ENCODE assay signal across 11 cellular contexts in the genomic region with DNA sequence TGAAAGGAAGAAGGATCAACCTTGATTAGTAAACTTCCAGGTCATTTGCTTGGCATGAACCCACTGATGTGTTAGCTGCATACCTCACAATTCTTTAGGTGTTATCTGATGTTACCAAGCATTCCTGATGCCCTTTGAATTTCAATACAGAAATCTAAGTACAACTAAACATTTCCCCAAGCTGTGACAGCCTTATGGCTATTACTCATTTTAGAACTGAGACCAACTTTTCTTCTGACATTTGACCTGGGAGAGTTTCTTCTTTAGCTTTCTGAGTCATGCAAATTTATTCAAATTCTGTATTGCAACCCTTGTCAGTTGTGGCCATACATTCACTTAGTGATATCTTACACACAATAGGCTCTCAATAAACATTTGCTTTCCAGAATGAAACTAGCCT.
DNase-seq lines count a peak whose midpoint lies in the region; ATAC-seq lines count a peak whose summit lies in the region.
"Had no signal": no experiment of that assay in that cellular context is flagged by ENCODE, and none has a peak within 500 bp of the region (broad histone marks: within the 10 kb centered on the region; RNA-seq: fewer than 3 reads in every experiment).

No MANE protein-coding gene starts in this region.

- DNase-seq in natural killer cell treated with Interleukin-12 subunit alpha and Interleukin-12 subunit beta and Interleukin-15 and Interleukin-18, amount 100 ng/mL, for 72 hours (ENCODE audit: low spot score): no peak
- DNase-seq in RKO (ENCODE audit: low spot score): no peak
- no peak for DNase-seq in NCI-H1436 treated with DMSO at 0.1 percent for 48 hours (lab: John Stamatoyannopoulos, UW)
- DNase-seq in activated CD4-positive, alpha-beta T cell treated with anti-CD3 and anti-CD28 coated beads, Interleukin-2, amount 10 ng/mL, durations not matched to agents 7 days and 5 days: no peak
- no peak for DNase-seq in effector memory CD8-positive, alpha-beta T cell
- DNase-seq: kidney, sigmoid colon had no signal

- H3K4me1 Mint-ChIP-seq in natural killer cell treated with Interleukin-12 subunit alpha and Interleukin-12 subunit beta and Interleukin-15 and Interleukin-18, amount 100 ng/mL, for 72 hours (ENCODE audit: low read depth in 2 of 2): peaks cover 15 to 19% of the 10 kb centered on the region in 2 donors
- peaks cover 8% of the 10 kb centered on the region for H3K4me1 Mint-ChIP-seq in activated CD4-positive, alpha-beta T cell treated with anti-CD3 and anti-CD28 coated beads, Interleukin-2, amount 10 ng/mL, durations not matched to agents 7 days and 5 days
- H3K4me1 Mint-ChIP-seq in effector memory CD8-positive, alpha-beta T cell (ENCODE audit: low read depth in 2 of 2): no peaks in the 10 kb centered on the region
- H3K4me1 Mint-ChIP-seq: central memory CD8-positive, alpha-beta T cell had no signal

- no peaks in the 10 kb centered on the region for H3K36me3 Mint-ChIP-seq in natural killer cell treated with Interleukin-12 subunit alpha and Interleukin-12 subunit beta and Interleukin-15 and Interleukin-18, amount 100 ng/mL, for 72 hours
- no peaks in the 10 kb centered on the region for H3K36me3 Mint-ChIP-seq in activated CD4-positive, alpha-beta T cell treated with anti-CD3 and anti-CD28 coated beads, Interleukin-2, amount 10 ng/mL, durations not matched to agents 7 days and 5 days (ENCODE audit: low read depth)
- peaks cover 6% of the 10 kb centered on the region for H3K36me3 Mint-ChIP-seq in effector memory CD8-positive, alpha-beta T cell (ENCODE audit: insufficient read depth)

- H3K27me3 Mint-ChIP-seq in natural killer cell treated with Interleukin-12 subunit alpha and Interleukin-12 subunit beta and Interleukin-15 and Interleukin-18, amount 100 ng/mL, for 72 hours: no peaks in the 10 kb centered on the region
- H3K27me3 Mint-ChIP-seq in activated CD4-positive, alpha-beta T cell treated with anti-CD3 and anti-CD28 coated beads, Interleukin-2, amount 10 ng/mL, durations not matched to agents 7 days and 5 days: no peaks in the 10 kb centered on the region
- no peaks in the 10 kb centered on the region for H3K27me3 Mint-ChIP-seq in effector memory CD8-positive, alpha-beta T cell
- H3K27me3 Mint-ChIP-seq: central memory CD8-positive, alpha-beta T cell had no signal

- peak overlapping the region; percentile 71 to 94 for H3K27ac Mint-ChIP-seq in natural killer cell treated with Interleukin-12 subunit alpha and Interleukin-12 subunit beta and Interleukin-15 and Interleukin-18, amount 100 ng/mL, for 72 hours
- no peak overlapping the region for H3K27ac Mint-ChIP-seq in activated CD4-positive, alpha-beta T cell treated with anti-CD3 and anti-CD28 coated beads, Interleukin-2, amount 10 ng/mL, durations not matched to agents 7 days and 5 days
- H3K27ac Mint-ChIP-seq in effector memory CD8-positive, alpha-beta T cell: no peak overlapping the region

- peak overlapping the region; percentile 57 for H3K4me3 Mint-ChIP-seq in natural killer cell treated with Interleukin-12 subunit alpha and Interleukin-12 subunit beta and Interleukin-15 and Interleukin-18, amount 100 ng/mL, for 72 hours
- H3K4me3 Mint-ChIP-seq in activated CD4-positive, alpha-beta T cell treated with anti-CD3 and anti-CD28 coated beads, Interleukin-2, amount 10 ng/mL, durations not matched to agents 7 days and 5 days: no peak overlapping the region
- H3K4me3 Mint-ChIP-seq in effector memory CD8-positive, alpha-beta T cell: no peak overlapping the region
- H3K4me3 Mint-ChIP-seq: central memory CD8-positive, alpha-beta T cell had no signal

- peak; percentile 70 for ATAC-seq in GM18873 (IDR thresholded peaks at IDR 0.05; ENCODE audit: low FRiP score, unreplicated experiment)
- ATAC-seq in GM21619 (IDR thresholded peaks at IDR 0.05; ENCODE audit: unreplicated experiment): peak; percentile 77
- ATAC-seq in HG03439 (IDR thresholded peaks at IDR 0.05; ENCODE audit: unreplicated experiment): peak; percentile 88
- ATAC-seq in natural killer cell treated with Interleukin-12 subunit alpha and Interleukin-12 subunit beta and Interleukin-15 and Interleukin-18, amount 100 ng/mL, for 72 hours: peak; percentile 86 to 89
- ATAC-seq in effector memory CD8-positive, alpha-beta T cell (replicated peaks): no peak

- CTCF ChIA-PET in activated CD4-positive, alpha-beta T cell treated with anti-CD3 and anti-CD28 coated beads, Interleukin-2, amount 10 ng/mL, durations not matched to agents 7 days and 5 days (lab: Charles Lee): interaction anchor here (0.6 to 2.0 kb wide), 15 partner anchors 11 to 728 kb away, joined by 3 to 8 read pairs (median 3); no protein-coding TSS in a partner anchor

- POLR2A ChIA-PET in activated CD4-positive, alpha-beta T cell treated with anti-CD3 and anti-CD28 coated beads, Interleukin-2, amount 10 ng/mL, durations not matched to agents 7 days and 5 days (lab: Charles Lee): no interaction called here

- no peaks in the 10 kb centered on the region for H3K9me3 Mint-ChIP-seq in natural killer cell treated with Interleukin-12 subunit alpha and Interleukin-12 subunit beta and Interleukin-15 and Interleukin-18, amount 100 ng/mL, for 72 hours
- H3K9me3 Mint-ChIP-seq in activated CD4-positive, alpha-beta T cell treated with anti-CD3 and anti-CD28 coated beads, Interleukin-2, amount 10 ng/mL, durations not matched to agents 7 days and 5 days: no peaks in the 10 kb centered on the region
- H3K9me3 Mint-ChIP-seq in effector memory CD8-positive, alpha-beta T cell: no peaks in the 10 kb centered on the region
- H3K9me3 Mint-ChIP-seq: central memory CD8-positive, alpha-beta T cell had no signal

Comparison
In these comparisons a context has a peak if more than half of its experiments do, and no peak if none do; other contexts are left out.
1. H3K27ac Mint-ChIP-seq: peak in natural killer cell treated with Interleukin-12 subunit alpha and Interleukin-12 subunit beta and Interleukin-15 and Interleukin-18, amount 100 ng/mL, for 72 hours (2 of 2); none in activated CD4-positive, alpha-beta T cell treated with anti-CD3 and anti-CD28 coated beads, Interleukin-2, amount 10 ng/mL, durations not matched to agents 7 days and 5 days (single experiment) and effector memory CD8-positive, alpha-beta T cell (0 of 2).